In genomic region chr11:20337526-20338154, GRCh38 we compare ENCODE assay signal across 7 cellular contexts. TPM values are rescaled to one million over a fixed set of nuclear protein-coding genes. Genes with fewer than 3 reads are reported as not detected.
A peak's percentile ranks its signal among the peaks of the same experiment; 100 is the strongest.
DNase-seq lines count a peak whose midpoint lies in the region; TF ChIP-seq lines count a peak whose summit lies in the region.

No MANE protein-coding gene starts in this region.

- H3K9me3 ChIP-seq in SJCRH30 (replicated peaks) (no peaks in the 10 kb centered on the region), uterus (no peaks in the 10 kb centered on the region)

- H3K27me3 ChIP-seq in SJCRH30: no peaks in the 10 kb centered on the region
- no peaks in the 10 kb centered on the region for H3K27me3 ChIP-seq in uterus

- H3K4me1 ChIP-seq in SJCRH30 (peaks cover 38% of the 10 kb centered on the region), uterus (no peaks in the 10 kb centered on the region)

- H3K36me3 ChIP-seq in SJCRH30 (no peaks in the 10 kb centered on the region), uterus (no peaks in the 10 kb centered on the region)

- no peak for TF ChIP-seq EP300 in Ishikawa (IDR thresholded peaks at IDR 0.05; ENCODE audit: borderline replicate concordance)

- H3K4me3 ChIP-seq in SJCRH30 (no peak overlapping the region), uterus (no peak overlapping the region)

- no peak overlapping the region; the same call in 1 of the 2 replicates for H3K27ac ChIP-seq in SJCRH30
- no peak overlapping the region for H3K27ac ChIP-seq in uterus

- intact Hi-C loops in uterus (cut with DNase I; ENCODE audit: low total_unique reads): no loop called here

- TF ChIP-seq POLR2A in uterus (IDR thresholded peaks at IDR 0.05): no peak

- peak; percentile 52 for TF ChIP-seq RAD21 in Ishikawa (IDR thresholded peaks at IDR 0.05; ENCODE audit: low read depth)

- DNase-seq in EL: peak; percentile 26
- DNase-seq in SJCRH30: peak; percentile 78 to 92
- peak; percentile 59 for DNase-seq in inferior parietal cortex (ENCODE audit: extremely low spot score)
- DNase-seq in NCI-H1048 (lab: John Stamatoyannopoulos, UW): no peak
- no peak for DNase-seq in cortex of kidney (lab: John Stamatoyannopoulos, UW)
- no peak for DNase-seq in uterus

- peak in 1 of 4 experiments; percentile 22 for TF ChIP-seq CTCF in uterus (IDR thresholded peaks at IDR 0.05)

TF ChIP-seq in Ishikawa, 13 proteins besides CTCF, POLR2A, EP300 and RAD21:
- no peak for TF ChIP-seq TCF12 (IDR thresholded peaks at IDR 0.05; ENCODE audit: low read depth)
- no peak for TF ChIP-seq REST (IDR thresholded peaks at IDR 0.05; ENCODE audit: low read depth)
TF ChIP-seq in Ishikawa: peak in this region for 0.

RNA-seq across cellular contexts. Expression of gene HTATIP2, which starts 25.9 kb away (rescaled TPM):
- total RNA-seq in SJCRH30 (2014; rRNA removed; shearing (Covaris generic)): 0.28 and 0.38 TPM in 2 replicates
- total RNA-seq in uterus: 10 to 100 TPM in 2 of 4 donors, 1 to 10 TPM in 2; 2.7 to 17.8 (median 9.3) TPM

RNA-seq across cellular contexts. Expression of gene PRMT3, which starts 49.9 kb away (rescaled TPM):
- total RNA-seq in SJCRH30 (2014; rRNA removed; shearing (Covaris generic)): 45.7 and 49.5 TPM in 2 replicates
- 10 to 100 TPM in 3 of 4 donors, 1 to 10 TPM in 1; 4.4 to 29.4 (median 15.7) TPM for total RNA-seq in uterus

Comparison
In these comparisons a context has a peak if more than half of its experiments do, and no peak if none do; other contexts are left out.
1. DNase-seq: peak in EL (single experiment), SJCRH30 (2 of 2) and inferior parietal cortex (single experiment); none in NCI-H1048 (single experiment), cortex of kidney (single experiment) and uterus (0 of 2).